ENCODE assay signal across 8 cellular contexts in genomic region chr5:79702606-79703380, GRCh38. TPM values are rescaled to one million over a fixed set of nuclear protein-coding genes. Genes with fewer than 3 reads are reported as not detected.
DNase-seq lines count a peak whose midpoint lies in the region; ATAC-seq and TF ChIP-seq lines count a peak whose summit lies in the region.

No MANE protein-coding gene starts in this region.

- no peaks in the 10 kb centered on the region for H3K27me3 ChIP-seq in CD4-positive, alpha-beta memory T cell (ENCODE audit: insufficient read depth, low read length)

- intact Hi-C loops in CD4-positive, alpha-beta memory T cell (cut with micrococcal nuclease): loop anchor here (1.0 kb wide), 1 partner anchor 156 kb away; no protein-coding TSS in a partner anchor

- no peaks in the 10 kb centered on the region for H3K36me3 Mint-ChIP-seq in CD4-positive, alpha-beta memory T cell

- TF ChIP-seq CTCF in VCaP (conservative IDR thresholded peaks at IDR 0.05) (peak; percentile 78), fibroblast of pulmonary artery (IDR thresholded peaks at IDR 0.05; ENCODE audit: low read length, missing control alignments) (peak; percentile 61)

- no peaks in the 10 kb centered on the region for H3K4me1 ChIP-seq in CD4-positive, alpha-beta memory T cell (ENCODE audit: insufficient read depth, low read length)

- CTCF ChIA-PET in CD4-positive, alpha-beta memory T cell (lab: Charles Lee; ENCODE audit: partially characterized antibody): interaction anchor here (1.1 to 1.4 kb wide), 4 partner anchors 25 to 380 kb away, joined by 3 to 5 read pairs (median 4); no protein-coding TSS in a partner anchor

- POLR2A ChIA-PET in CD4-positive, alpha-beta memory T cell (lab: Charles Lee; ENCODE audit: partially characterized antibody): no interaction called here

- DNase-seq in CD4-positive, alpha-beta memory T cell: peak in 4 of 5 donors; percentile 25 to 31 (median 28)
- DNase-seq in HT-29 (ENCODE audit: low spot score) (peak; percentile 36), fibroblast of pulmonary artery (ENCODE audit: low read depth) (peak; percentile 60), NCI-H187 (lab: John Stamatoyannopoulos, UW) (no peak)
- peak; percentile 50 for DNase-seq in stimulated activated CD8-positive, alpha-beta memory T cell treated with anti-CD3 and anti-CD28 coated beads, Interleukin-4, amount 100 ng/mL, for 48 hours

- H3K4me3 Mint-ChIP-seq in CD4-positive, alpha-beta memory T cell: no peak overlapping the region

- H3K9me3 ChIP-seq in CD4-positive, alpha-beta memory T cell (ENCODE audit: control insufficient read depth in 1 of 2, low read length in 2 of 2): no peaks in the 10 kb centered on the region

- ATAC-seq in GM21381 (IDR thresholded peaks at IDR 0.05; ENCODE audit: unreplicated experiment) (no peak), GM21786 (IDR thresholded peaks at IDR 0.05; ENCODE audit: unreplicated experiment) (no peak)

- H3K36me3 ChIP-seq in CD4-positive, alpha-beta memory T cell (ENCODE audit: insufficient read depth, low read length): no peaks in the 10 kb centered on the region

- no peak overlapping the region for H3K4me3 ChIP-seq in CD4-positive, alpha-beta memory T cell (ENCODE audit: low read length in 2 of 2)
- no peak overlapping the region for H3K4me3 ChIP-seq in fibroblast of pulmonary artery (replicated peaks; ENCODE audit: low read depth, low read length)

- no peaks in the 10 kb centered on the region for H3K27me3 Mint-ChIP-seq in CD4-positive, alpha-beta memory T cell

- peak overlapping the region in 1 of 7 donors; percentile 19 for H3K27ac Mint-ChIP-seq in CD4-positive, alpha-beta memory T cell

- H3K27ac ChIP-seq in CD4-positive, alpha-beta memory T cell (ENCODE audit: low read depth, low read length): no peak overlapping the region
- no peak overlapping the region for H3K27ac ChIP-seq in VCaP

- peaks cover 0 to 7% (median 2%) of the 10 kb centered on the region in 4 donors for H3K4me1 Mint-ChIP-seq in CD4-positive, alpha-beta memory T cell

- peaks cover 0 to 8% (median 0%) of the 10 kb centered on the region in 8 donors for H3K9me3 Mint-ChIP-seq in CD4-positive, alpha-beta memory T cell

RNA-seq across cellular contexts. Expression of gene CMYA5, which starts 13.2 kb away (rescaled TPM):
- under 1 TPM; 0.17 to 0.20 TPM for total RNA-seq in CD4-positive, alpha-beta memory T cell
- under 1 TPM; 0.07 to 0.19 TPM for polyA plus RNA-seq in CD4-positive, alpha-beta memory T cell
- total RNA-seq in HT-29 (2014; rRNA removed; shearing (Covaris generic)): 0.08 and 1.1 TPM in 2 replicates

Comparison
In these comparisons a context has a peak if more than half of its experiments do, and no peak if none do; other contexts are left out.
1. DNase-seq: peak in CD4-positive, alpha-beta memory T cell (4 of 5), HT-29 (single experiment), fibroblast of pulmonary artery (single experiment) and stimulated activated CD8-positive, alpha-beta memory T cell treated with anti-CD3 and anti-CD28 coated beads, Interleukin-4, amount 100 ng/mL, for 48 hours (single experiment); none in NCI-H187 (0 of 2).